In the genomic region with DNA sequence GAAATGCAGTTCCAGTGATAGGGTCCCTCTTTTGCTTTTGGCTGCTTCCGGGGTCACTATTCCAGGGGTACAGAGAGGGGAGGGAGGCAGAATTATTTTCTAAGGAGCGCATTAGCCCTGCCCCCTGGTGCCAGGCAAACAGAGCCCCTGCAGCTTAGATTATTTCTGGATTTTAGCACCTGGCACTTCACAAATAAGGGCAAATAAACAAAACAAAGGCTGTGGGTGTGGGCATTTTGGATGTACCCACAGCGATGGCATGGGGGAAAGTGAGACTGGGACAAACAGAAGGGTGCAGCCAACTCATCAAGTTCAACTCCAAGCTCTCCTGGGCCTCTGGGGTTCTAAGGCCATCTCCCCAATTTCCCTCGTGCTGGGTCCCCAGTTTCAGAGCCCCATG, we compare ENCODE assay signal across 14 cellular contexts. TPM values are rescaled to one million over a fixed set of nuclear protein-coding genes. Genes with fewer than 3 reads are reported as not detected.
A peak's percentile ranks its signal among the peaks of the same experiment; 100 is the strongest.
DNase-seq lines count a peak whose midpoint lies in the region; ATAC-seq and FAIRE-seq lines count a peak whose summit lies in the region.
"Had no signal": no experiment of that assay in that cellular context is flagged by ENCODE, and none has a peak within 500 bp of the region (broad histone marks: within the 10 kb centered on the region; RNA-seq: fewer than 3 reads in every experiment).

No MANE protein-coding gene starts in this region.

- no peaks in the 10 kb centered on the region for H3K36me3 ChIP-seq in effector memory CD4-positive, alpha-beta T cell (ENCODE audit: control insufficient read depth, insufficient read depth, low read length)
- no peaks in the 10 kb centered on the region for H3K36me3 ChIP-seq in small intestine (ENCODE audit: control insufficient read depth in 2 of 2, insufficient read depth in 2 of 2, low read length in 2 of 2)

- peak overlapping the region; percentile 13 for H3K4me3 ChIP-seq in effector memory CD4-positive, alpha-beta T cell (ENCODE audit: insufficient read depth, low read depth, low read length, poor library complexity, severe bottlenecking)
- H3K4me3 ChIP-seq in small intestine (ENCODE audit: low read depth in 1 of 2, low read length in 2 of 2) = peak overlapping the region in 1 of 2 donors; percentile 10

- no peak for DNase-seq in activated CD4-positive, alpha-beta T cell treated with anti-CD3 and anti-CD28 coated beads, Interleukin-2, amount 10 ng/mL, durations not matched to agents 7 days and 5 days
- no peak for DNase-seq in activated CD4-positive, alpha-beta T cell treated with anti-CD3 and anti-CD28 coated beads for 1 hour
- peak; percentile 45 for DNase-seq in NCI-H345 treated with DMSO at 0.1 percent for 48 hours (lab: John Stamatoyannopoulos, UW; ENCODE audit: unreplicated experiment)
- DNase-seq in effector memory CD4-positive, alpha-beta T cell = no peak
- DNase-seq in small intestine = no peak
- no peak for DNase-seq in HTR-8/SVneo (ENCODE audit: insufficient read length, low spot score)
- no peak for DNase-seq in NCI-H510A (lab: John Stamatoyannopoulos, UW)
- DNase-seq: GDM1, GOT3, NCI-H510A treated with DMSO at 0.1 percent for 48 hours, SK-N-SH had no signal

- H3K4me3 Mint-ChIP-seq in activated CD4-positive, alpha-beta T cell treated with anti-CD3 and anti-CD28 coated beads, Interleukin-2, amount 10 ng/mL, durations not matched to agents 7 days and 5 days = peak overlapping the region; percentile 66

- H3K4me1 ChIP-seq in effector memory CD4-positive, alpha-beta T cell (ENCODE audit: control insufficient read depth, insufficient read depth, low read length, poor library complexity, severe bottlenecking) = peaks cover 85% of the 10 kb centered on the region
- H3K4me1 ChIP-seq in small intestine (ENCODE audit: control insufficient read depth in 2 of 2, insufficient read depth in 1 of 2, low read depth in 1 of 2, low read length in 1 of 2) = peaks cover 0 to 3% of the 10 kb centered on the region in 2 donors

- WGBS in small intestine, 3 donors = 39 to 63% (median 58%) methylated on average over 4 of the region's 4 CpGs

- H3K9me3 ChIP-seq in effector memory CD4-positive, alpha-beta T cell (ENCODE audit: control insufficient read depth, low read length) = no peaks in the 10 kb centered on the region
- H3K9me3 ChIP-seq in small intestine (ENCODE audit: control insufficient read depth, low read depth) = no peaks in the 10 kb centered on the region
- H3K9me3 ChIP-seq: SK-N-SH had no signal

- peaks cover 94% of the 10 kb centered on the region for H3K4me1 Mint-ChIP-seq in activated CD4-positive, alpha-beta T cell treated with anti-CD3 and anti-CD28 coated beads, Interleukin-2, amount 10 ng/mL, durations not matched to agents 7 days and 5 days

- no peak for ATAC-seq in HG02970 (IDR thresholded peaks at IDR 0.05; ENCODE audit: low FRiP score, unreplicated experiment)

- POLR2A ChIA-PET in activated CD4-positive, alpha-beta T cell treated with anti-CD3 and anti-CD28 coated beads, Interleukin-2, amount 10 ng/mL, durations not matched to agents 7 days and 5 days (lab: Charles Lee) = interaction anchor here (0.8 kb wide), 1 partner anchor 97 kb away, joined by 3 read pairs; no protein-coding TSS in a partner anchor

- H3K27me3 ChIP-seq in effector memory CD4-positive, alpha-beta T cell (replicated peaks; ENCODE audit: control insufficient read depth, insufficient read depth, low read length, poor library complexity, severe bottlenecking) = no peaks in the 10 kb centered on the region
- H3K27me3 ChIP-seq in small intestine (ENCODE audit: control insufficient read depth in 2 of 2, insufficient read depth in 2 of 2, low read length in 2 of 2) = no peaks in the 10 kb centered on the region

- no peaks in the 10 kb centered on the region for H3K9me3 Mint-ChIP-seq in activated CD4-positive, alpha-beta T cell treated with anti-CD3 and anti-CD28 coated beads, Interleukin-2, amount 10 ng/mL, durations not matched to agents 7 days and 5 days

- peaks cover 17% of the 10 kb centered on the region for H3K36me3 Mint-ChIP-seq in activated CD4-positive, alpha-beta T cell treated with anti-CD3 and anti-CD28 coated beads, Interleukin-2, amount 10 ng/mL, durations not matched to agents 7 days and 5 days (ENCODE audit: low read depth)

- CTCF ChIA-PET in activated CD4-positive, alpha-beta T cell treated with anti-CD3 and anti-CD28 coated beads, Interleukin-2, amount 10 ng/mL, durations not matched to agents 7 days and 5 days (lab: Charles Lee) = interaction anchor here (1.0 to 14.5 kb wide), 6 partner anchors 9 to 30 kb away, joined by 3 to 173 read pairs (median 6); a partner anchor contains a TSS

- H3K27me3 Mint-ChIP-seq in activated CD4-positive, alpha-beta T cell treated with anti-CD3 and anti-CD28 coated beads, Interleukin-2, amount 10 ng/mL, durations not matched to agents 7 days and 5 days = no peaks in the 10 kb centered on the region

- peak overlapping the region; percentile 62 for H3K27ac ChIP-seq in effector memory CD4-positive, alpha-beta T cell (ENCODE audit: insufficient read depth, low read length, poor library complexity, severe bottlenecking)
- H3K27ac ChIP-seq in small intestine (ENCODE audit: low read depth in 1 of 2, low read length in 1 of 2) = peak overlapping the region; percentile 28 to 89

- peak overlapping the region; percentile 89 for H3K27ac Mint-ChIP-seq in activated CD4-positive, alpha-beta T cell treated with anti-CD3 and anti-CD28 coated beads, Interleukin-2, amount 10 ng/mL, durations not matched to agents 7 days and 5 days

- no peak for FAIRE-seq in small intestine (lab: Jason Lieb, UNC)
- FAIRE-seq in HTR-8/SVneo (lab: Jason Lieb, UNC) = no peak
- FAIRE-seq: islet of Langerhans had no signal

RNA-seq across cellular contexts. Expression of a gene that starts 20.3 kb away (rescaled TPM):
- 10 to 100 TPM; 20.7 to 21.1 TPM for total RNA-seq in activated CD4-positive, alpha-beta T cell treated with anti-CD3 and anti-CD28 coated beads, Interleukin-2, amount 10 ng/mL, durations not matched to agents 7 days and 5 days
- polyA plus RNA-seq in small intestine = 1 to 10 TPM; 1.3 to 5.6 (median 4.6) TPM

RNA-seq across cellular contexts. Expression of a gene that starts 28.9 kb away (rescaled TPM):
- total RNA-seq in activated CD4-positive, alpha-beta T cell treated with anti-CD3 and anti-CD28 coated beads, Interleukin-2, amount 10 ng/mL, durations not matched to agents 7 days and 5 days = not detected
- not detected for polyA plus RNA-seq in small intestine
- total RNA-seq: epithelial cell of proximal tubule had no signal
- polyA plus RNA-seq: SK-N-SH had no signal

RNA-seq across cellular contexts. Expression of a gene that starts 41.0 kb away (rescaled TPM):
- total RNA-seq in activated CD4-positive, alpha-beta T cell treated with anti-CD3 and anti-CD28 coated beads, Interleukin-2, amount 10 ng/mL, durations not matched to agents 7 days and 5 days = not detected
- polyA plus RNA-seq in small intestine = not detected
- total RNA-seq: epithelial cell of proximal tubule had no signal
- polyA plus RNA-seq: SK-N-SH had no signal
